ENCODE assay signal across 9 cellular contexts in the genomic region with DNA sequence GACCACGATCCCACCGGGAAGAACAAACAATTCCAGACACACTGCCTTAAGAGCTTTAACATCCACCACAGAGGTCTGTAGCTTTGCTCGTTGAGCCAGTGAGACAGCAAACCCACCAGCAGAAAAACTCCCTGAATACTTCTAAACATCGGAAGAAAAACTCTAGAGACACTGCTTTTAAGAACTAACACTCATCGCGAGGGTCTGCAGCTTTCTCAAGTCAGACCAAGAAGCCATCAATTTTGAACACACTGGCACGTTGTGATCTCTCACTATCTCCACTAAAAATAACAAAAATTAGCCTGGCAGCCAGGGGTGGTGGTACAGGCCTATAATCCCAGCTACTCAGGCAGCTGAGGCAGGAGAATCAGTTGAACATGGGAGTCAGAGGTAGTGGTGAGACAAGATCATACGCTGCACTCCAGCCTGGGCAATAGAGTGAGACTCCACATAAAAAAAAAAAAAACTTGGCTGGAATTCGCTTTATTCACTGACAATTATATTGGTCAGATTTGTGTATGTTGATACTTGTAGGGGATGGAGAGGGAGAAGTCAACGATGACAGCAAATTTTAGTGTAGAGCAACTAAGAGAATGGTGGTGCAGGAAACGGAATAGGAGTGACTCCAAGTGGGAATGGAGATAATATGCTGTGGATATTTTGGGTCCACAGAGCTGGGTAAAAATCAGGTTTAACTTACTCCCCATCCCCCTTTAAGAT. TPM values are rescaled to one million over a fixed set of nuclear protein-coding genes. Genes with fewer than 3 reads are reported as not detected.
A peak's percentile ranks its signal among the peaks of the same experiment; 100 is the strongest.
DNase-seq lines count a peak whose midpoint lies in the region; ATAC-seq, FAIRE-seq and TF ChIP-seq lines count a peak whose summit lies in the region.
"Had no signal": no experiment of that assay in that cellular context is flagged by ENCODE, and none has a peak within 500 bp of the region (broad histone marks: within the 10 kb centered on the region; RNA-seq: fewer than 3 reads in every experiment).

No MANE protein-coding gene starts in this region.

- H3K4me1 Mint-ChIP-seq in stimulated activated naive CD8-positive, alpha-beta T cell treated with anti-CD3 and anti-CD28 coated beads, Interleukin-15, Interleukin-2, amounts not matched to agents 100 ng/mL and 50 ng/mL, for 24 hours (ENCODE audit: low read depth): peaks cover 52% of the 10 kb centered on the region

- peak overlapping the region; percentile 87 for H3K27ac Mint-ChIP-seq in stimulated activated naive CD8-positive, alpha-beta T cell treated with anti-CD3 and anti-CD28 coated beads, Interleukin-15, Interleukin-2, amounts not matched to agents 100 ng/mL and 50 ng/mL, for 24 hours

- peaks cover 10% of the 10 kb centered on the region for H3K36me3 Mint-ChIP-seq in stimulated activated naive CD8-positive, alpha-beta T cell treated with anti-CD3 and anti-CD28 coated beads, Interleukin-15, Interleukin-2, amounts not matched to agents 100 ng/mL and 50 ng/mL, for 24 hours (ENCODE audit: low read depth)

- H3K4me3 ChIP-seq in bronchial epithelial cell (ENCODE audit: low read depth, low read length) (peak overlapping the region; percentile 71), mononuclear cell (ENCODE audit: low read length) (peak overlapping the region; percentile 67)

- DNase-seq in stimulated activated naive CD8-positive, alpha-beta T cell treated with anti-CD3 and anti-CD28 coated beads, Interleukin-15, Interleukin-2, amounts not matched to agents 100 U/mL and 50 U/mL, for 24 hours: no peak
- no peak for DNase-seq in bronchial epithelial cell (ENCODE audit: low read depth)
- DNase-seq in SHP77 treated with DMSO at 0.1 percent for 48 hours (lab: John Stamatoyannopoulos, UW): no peak
- no peak for DNase-seq in RPMI8226
- DNase-seq in NCI-H1417 treated with DMSO at 0.1 percent for 48 hours (lab: John Stamatoyannopoulos, UW): no peak
- DNase-seq in NCI-H2196 treated with DMSO at 0.1 percent for 48 hours (lab: John Stamatoyannopoulos, UW; ENCODE audit: unreplicated experiment): no peak

- TF ChIP-seq CTCF in bronchial epithelial cell (IDR thresholded peaks at IDR 0.05; ENCODE audit: insufficient read depth, low read length, severe bottlenecking): no peak

- no peaks in the 10 kb centered on the region for H3K9me3 Mint-ChIP-seq in stimulated activated naive CD8-positive, alpha-beta T cell treated with anti-CD3 and anti-CD28 coated beads, Interleukin-15, Interleukin-2, amounts not matched to agents 100 ng/mL and 50 ng/mL, for 24 hours

- peak overlapping the region; percentile 93 for H3K4me3 Mint-ChIP-seq in stimulated activated naive CD8-positive, alpha-beta T cell treated with anti-CD3 and anti-CD28 coated beads, Interleukin-15, Interleukin-2, amounts not matched to agents 100 ng/mL and 50 ng/mL, for 24 hours

- no peak for FAIRE-seq in bronchial epithelial cell (lab: Jason Lieb, UNC)
- FAIRE-seq: islet of Langerhans had no signal

- H3K27me3 ChIP-seq in bronchial epithelial cell (ENCODE audit: control insufficient read depth, insufficient read depth, low read length) (no peaks in the 10 kb centered on the region), mononuclear cell (ENCODE audit: insufficient read depth, low read length) (no peaks in the 10 kb centered on the region)

- peaks cover 64% of the 10 kb centered on the region for H3K4me1 ChIP-seq in mononuclear cell (ENCODE audit: insufficient read depth, low read length)

- peaks cover 13% of the 10 kb centered on the region for H3K36me3 ChIP-seq in bronchial epithelial cell (ENCODE audit: control insufficient read depth, insufficient read depth, low read length)

- no peaks in the 10 kb centered on the region for H3K9me3 ChIP-seq in mononuclear cell (ENCODE audit: low read depth, low read length)

- no peaks in the 10 kb centered on the region for H3K27me3 Mint-ChIP-seq in stimulated activated naive CD8-positive, alpha-beta T cell treated with anti-CD3 and anti-CD28 coated beads, Interleukin-15, Interleukin-2, amounts not matched to agents 100 ng/mL and 50 ng/mL, for 24 hours

- ATAC-seq in stimulated activated naive CD8-positive, alpha-beta T cell treated with anti-CD3 and anti-CD28 coated beads, Interleukin-15, Interleukin-2, amounts not matched to agents 100 U/mL and 50 U/mL, for 24 hours: no peak

RNA-seq across cellular contexts. Expression of a gene that starts 0.9 kb away (rescaled TPM):
- total RNA-seq in bronchial epithelial cell (132 and 136 TPM in 2 replicates), mononuclear cell (20.6 TPM)

RNA-seq across cellular contexts. Expression of a gene that starts 25.6 kb away (rescaled TPM):
- 55.8 and 86.2 TPM in 2 replicates for total RNA-seq in bronchial epithelial cell
- total RNA-seq in mononuclear cell: 28.9 TPM

RNA-seq across cellular contexts. Expression of a gene that starts 27.2 kb away (rescaled TPM):
- 12.2 and 25.5 TPM in 2 replicates for total RNA-seq in bronchial epithelial cell
- 7.6 TPM for total RNA-seq in mononuclear cell

RNA-seq across cellular contexts. Expression of a gene that starts 27.6 kb away (rescaled TPM):
- total RNA-seq in bronchial epithelial cell (2.1 and 2.7 TPM in 2 replicates), mononuclear cell (not detected)
